ENCODE assay signal across 9 cellular contexts in genomic region chr20:49701313-49701731, GRCh38. TPM values are rescaled to one million over a fixed set of nuclear protein-coding genes. Genes with fewer than 3 reads are reported as not detected.
DNase-seq lines count a peak whose midpoint lies in the region; ATAC-seq and TF ChIP-seq lines count a peak whose summit lies in the region.
"Had no signal": no experiment of that assay in that cellular context is flagged by ENCODE, and none has a peak within 500 bp of the region (broad histone marks: within the 10 kb centered on the region; RNA-seq: fewer than 3 reads in every experiment).

No MANE protein-coding gene starts in this region.

- in situ Hi-C loops in gastrocnemius medialis (cut with MboI; ENCODE audit: low sequenced_read_pairs in 4 of 4), result no loop called here

- H3K4me3 Mint-ChIP-seq in central memory CD8-positive, alpha-beta T cell, result no peak overlapping the region

- H3K4me1 Mint-ChIP-seq in central memory CD8-positive, alpha-beta T cell, result peaks cover 59% of the 10 kb centered on the region

- peak; percentile 22 for DNase-seq in NCI-H2227 (lab: John Stamatoyannopoulos, UW; ENCODE audit: unreplicated experiment)
- DNase-seq in NCI-H2227 treated with DMSO at 0.1 percent for 48 hours (lab: John Stamatoyannopoulos, UW), result no peak
- peak; percentile 64 for DNase-seq in NCI-H69 (lab: John Stamatoyannopoulos, UW)
- no peak for DNase-seq in central memory CD8-positive, alpha-beta T cell (ENCODE audit: low spot score in 2 of 2)
- DNase-seq in gastrocnemius medialis, result no peak
- DNase-seq in hepatic stellate cell (ENCODE audit: low spot score), result no peak
- DNase-seq: effector CD8-positive, alpha-beta T cell had no signal

- H3K27ac Mint-ChIP-seq in central memory CD8-positive, alpha-beta T cell (ENCODE audit: low read depth), result peak overlapping the region; percentile 46

- H3K4me3 ChIP-seq in gastrocnemius medialis, result no peak overlapping the region

- H3K36me3 ChIP-seq in gastrocnemius medialis, result no peaks in the 10 kb centered on the region

- ATAC-seq in central memory CD8-positive, alpha-beta T cell (replicated peaks; ENCODE audit: extremely low read depth, poor library complexity, severe bottlenecking), result peak; percentile 48
- ATAC-seq in gastrocnemius medialis, result no peak
- no peak for ATAC-seq in HG03460 (IDR thresholded peaks at IDR 0.05; ENCODE audit: unreplicated experiment)
- ATAC-seq in GM19328 (IDR thresholded peaks at IDR 0.05; ENCODE audit: unreplicated experiment), result no peak

- H3K27me3 Mint-ChIP-seq in central memory CD8-positive, alpha-beta T cell, result no peaks in the 10 kb centered on the region

- no peak for TF ChIP-seq CTCF in gastrocnemius medialis (IDR thresholded peaks at IDR 0.05 in 4 of 5, conservative IDR thresholded peaks at IDR 0.05 in 1 of 5)

- H3K4me1 ChIP-seq in gastrocnemius medialis, result peaks cover 63 to 76% of the 10 kb centered on the region in 2 donors

- no peaks in the 10 kb centered on the region for H3K27me3 ChIP-seq in gastrocnemius medialis

- TF ChIP-seq POLR2A in gastrocnemius medialis (IDR thresholded peaks at IDR 0.05), result no peak

- H3K9me3 Mint-ChIP-seq in central memory CD8-positive, alpha-beta T cell, result no peaks in the 10 kb centered on the region

- intact Hi-C loops in gastrocnemius medialis (cut with DNase I; ENCODE audit: low total_unique reads), result no loop called here

- peaks cover 9% of the 10 kb centered on the region for H3K36me3 Mint-ChIP-seq in central memory CD8-positive, alpha-beta T cell (ENCODE audit: insufficient read depth)

- H3K9me3 ChIP-seq in gastrocnemius medialis, result no peaks in the 10 kb centered on the region

- peak overlapping the region; percentile 27 to 85 (median 68) for H3K27ac ChIP-seq in gastrocnemius medialis

RNA-seq across cellular contexts. Expression of gene B4GALT5, which starts 12.4 kb away (rescaled TPM):
- total RNA-seq in gastrocnemius medialis, result 10 to 100 TPM; 27.6 to 75.2 (median 56.4) TPM

Comparison
In these comparisons a context has a peak if more than half of its experiments do, and no peak if none do; other contexts are left out.
1. DNase-seq: peak in NCI-H2227 (single experiment) and NCI-H69 (single experiment); none in NCI-H2227 treated with DMSO at 0.1 percent for 48 hours (single experiment), central memory CD8-positive, alpha-beta T cell (0 of 2), gastrocnemius medialis (0 of 2) and hepatic stellate cell (single experiment).